Comparison of ENCODE assay signal across 13 cellular contexts in genomic region chr22:46776876-46777608, GRCh38. TPM values are rescaled to one million over a fixed set of nuclear protein-coding genes. Genes with fewer than 3 reads are reported as not detected.
DNase-seq lines count a peak whose midpoint lies in the region; ATAC-seq, FAIRE-seq and TF ChIP-seq lines count a peak whose summit lies in the region.
"Had no signal": no experiment of that assay in that cellular context is flagged by ENCODE, and none has a peak within 500 bp of the region (broad histone marks: within the 10 kb centered on the region; RNA-seq: fewer than 3 reads in every experiment).

No MANE protein-coding gene starts in this region.

- peaks cover 85% of the 10 kb centered on the region for H3K79me2 ChIP-seq in HepG2 (ENCODE audit: insufficient read depth, low read length)

- H3K4me1 Mint-ChIP-seq in WTC11 (peaks cover 15% of the 10 kb centered on the region), type B pancreatic cell (ENCODE audit: unreplicated experiment) (peaks cover 41% of the 10 kb centered on the region)

- H3K27me3 ChIP-seq in HepG2 (ENCODE audit: control insufficient read depth in 1 of 2, insufficient read depth in 2 of 2, low read length in 2 of 2) (no peaks in the 10 kb centered on the region), right lobe of liver (no peaks in the 10 kb centered on the region), iPS-15b (ENCODE audit: control insufficient read depth, insufficient read depth, low read length) (no peaks in the 10 kb centered on the region), upper lobe of left lung (no peaks in the 10 kb centered on the region)
- H3K27me3 ChIP-seq: BE2C had no signal

- CTCF ChIA-PET in HepG2 (lab: Yijun Ruan, JAX; ENCODE audit: low intra/inter-chr PET ratio, low total read pairs) (no interaction called here), WTC11 (lab: Charles Lee) (interaction anchor here (0.6 kb wide), 1 partner anchor 22 kb away, joined by 3 read pairs; no protein-coding TSS in a partner anchor)

- H3K4me3 ChIP-seq in HepG2 (replicated peaks in 1 of 3; ENCODE audit: insufficient read depth in 1 of 3, low read depth in 2 of 3, low read length in 3 of 3) (no peak overlapping the region), right lobe of liver (no peak overlapping the region), iPS-15b (ENCODE audit: low read depth, low read length) (no peak overlapping the region), upper lobe of left lung (no peak overlapping the region)

- intact Hi-C loops in HepG2 (cut with micrococcal nuclease; ENCODE audit: unreplicated experiment) (loop anchor here (5.0 kb wide), 1 partner anchor 380 kb away; no protein-coding TSS in a partner anchor), right lobe of liver (cut with DNase I) (no loop called here)

- DNase-seq in HepG2 (ENCODE audit: low spot score) (no peak), right lobe of liver (no peak), WTC11 (ENCODE audit: low spot score) (no peak), type B pancreatic cell (ENCODE audit: extremely low spot score, unreplicated experiment) (no peak), upper lobe of left lung (no peak), SIG-M5 treated with dmso at 0.1 percent for 504 hours (lab: John Stamatoyannopoulos, UW; ENCODE audit: unreplicated experiment) (no peak)
- DNase-seq: glutamatergic neuron, NCI-H1048, NCI-H526, SIG-M5 had no signal

- no peak for TF ChIP-seq RAD21 in HepG2 (CRISPR knock-in tag; IDR thresholded peaks at IDR 0.05)

- ATAC-seq in HepG2 (no peak), right lobe of liver (no peak), WTC11 (no peak), HG02884 (IDR thresholded peaks at IDR 0.05; ENCODE audit: unreplicated experiment) (no peak), upper lobe of left lung (ENCODE audit: low FRiP score in 2 of 2) (no peak)

- H2AFZ ChIP-seq in HepG2 (ENCODE audit: low read length), result no peak overlapping the region

- BruUV-seq in HepG2 (replicated peaks; lab: Mats Ljungman, UMichigan), result no TSS peak

- in situ Hi-C loops in HepG2 (cut with HindIII; ENCODE audit: extremely low pct_ligation_motif_present, low pct_unique_long_range_greater_than_20kb), result no loop called here

- H3K4me3 Mint-ChIP-seq in WTC11 (no peak overlapping the region), type B pancreatic cell (no peak overlapping the region)

- H3K4me2 ChIP-seq in HepG2 (ENCODE audit: low read depth, low read length), result no peak overlapping the region

- H3K36me3 Mint-ChIP-seq in WTC11 (no peaks in the 10 kb centered on the region), type B pancreatic cell (no peaks in the 10 kb centered on the region)

- H3K9me3 Mint-ChIP-seq in WTC11, result no peaks in the 10 kb centered on the region
- no peaks in the 10 kb centered on the region for H3K9me3 Mint-ChIP-seq in type B pancreatic cell

- WGBS in HepG2 (ENCODE audit: low lambda C conversion rate), result 89% methylated on average over 18 of the region's 18 CpGs
- 67% methylated on average over 17 of the region's 18 CpGs for WGBS in right lobe of liver (ENCODE audit: insufficient coverage, low coverage, low lambda C conversion rate, missing lambda C conversion rate)
- 60 to 62% methylated on average over 18 of the region's 18 CpGs for WGBS in upper lobe of left lung, 2 donors

- no peak overlapping the region for H3K9ac ChIP-seq in HepG2 (ENCODE audit: insufficient read depth, low read depth, low read length)
- H3K9ac ChIP-seq in iPS-15b (ENCODE audit: low read depth, low read length), result peak overlapping the region; percentile 12

- TF ChIP-seq CTCF in HepG2 (CRISPR knock-in tag; IDR thresholded peaks at IDR 0.05) (no peak), right lobe of liver (IDR thresholded peaks at IDR 0.05) (no peak), WTC11 (IDR thresholded peaks at IDR 0.05) (no peak), type B pancreatic cell (conservative IDR thresholded peaks at IDR 0.05) (no peak), upper lobe of left lung (IDR thresholded peaks at IDR 0.05) (no peak)

- H4K20me1 ChIP-seq in HepG2 (ENCODE audit: insufficient read depth, low read length), result peaks cover 17% of the 10 kb centered on the region; the same call in 1 of the 2 replicates

- H3K4me1 ChIP-seq in HepG2 (ENCODE audit: insufficient read depth, low read length), result peaks cover 46% of the 10 kb centered on the region
- H3K4me1 ChIP-seq in right lobe of liver, result peaks cover 0 to 33% (median 14%) of the 10 kb centered on the region in 4 donors
- peaks cover 17% of the 10 kb centered on the region for H3K4me1 ChIP-seq in iPS-15b (ENCODE audit: control insufficient read depth, insufficient read depth, low read length)
- H3K4me1 ChIP-seq in upper lobe of left lung, result peaks cover 38 to 55% (median 48%) of the 10 kb centered on the region in 4 donors

- H3K36me3 ChIP-seq in HepG2 (replicated peaks in 1 of 2; ENCODE audit: control insufficient read depth in 1 of 2, insufficient read depth in 2 of 2, low read length in 2 of 2), result peaks cover 2 to 8% of the 10 kb centered on the region in 2 experiments; a peak in 3 of 5 replicates
- no peaks in the 10 kb centered on the region for H3K36me3 ChIP-seq in right lobe of liver
- no peaks in the 10 kb centered on the region for H3K36me3 ChIP-seq in iPS-15b (ENCODE audit: control insufficient read depth, insufficient read depth, low read length)
- no peaks in the 10 kb centered on the region for H3K36me3 ChIP-seq in upper lobe of left lung
- H3K36me3 ChIP-seq: BE2C had no signal

- no peak for FAIRE-seq in HepG2 (lab: Jason Lieb, UNC)

- no peaks in the 10 kb centered on the region for H3K9me3 ChIP-seq in HepG2 (ENCODE audit: low read length)
- H3K9me3 ChIP-seq in right lobe of liver, result no peaks in the 10 kb centered on the region
- H3K9me3 ChIP-seq in iPS-15b (ENCODE audit: control insufficient read depth, insufficient read depth, low read length), result no peaks in the 10 kb centered on the region
- H3K9me3 ChIP-seq in upper lobe of left lung, result no peaks in the 10 kb centered on the region
- H3K9me3 ChIP-seq: BE2C had no signal

- POLR2A ChIA-PET in HepG2 (lab: Yijun Ruan, JAX) (interaction anchor here (1.4 to 4.8 kb wide), 2 partner anchors 14 to 15 kb away, joined by 6 to 144 read pairs; partner anchors contain the start of gene TBC1D22A), WTC11 (lab: Charles Lee) (no interaction called here)

- no peak for TF ChIP-seq POLR2A in HepG2 (IDR thresholded peaks at IDR 0.05; ENCODE audit: insufficient read depth in 1 of 2, low read depth in 2 of 2, low read length in 2 of 2)
- TF ChIP-seq POLR2A in right lobe of liver (IDR thresholded peaks at IDR 0.05), result no peak
- no peak for TF ChIP-seq POLR2A in upper lobe of left lung (IDR thresholded peaks at IDR 0.05)

- H3K27me3 Mint-ChIP-seq in WTC11 (ENCODE audit: low read depth) (no peaks in the 10 kb centered on the region), type B pancreatic cell (no peaks in the 10 kb centered on the region)

- no peak for TF ChIP-seq EP300 in HepG2 (IDR thresholded peaks at IDR 0.05; ENCODE audit: low read depth in 2 of 2, low read length in 2 of 2)
- no peak for TF ChIP-seq EP300 in HepG2 (CRISPR knock-in tag; IDR thresholded peaks at IDR 0.05; ENCODE audit: borderline replicate concordance)
- TF ChIP-seq EP300 in upper lobe of left lung (IDR thresholded peaks at IDR 0.05), result no peak

- H3K27ac Mint-ChIP-seq in WTC11, result peak overlapping the region; percentile 5; the same call in 1 of the 2 replicates
- peak overlapping the region; percentile 88 for H3K27ac Mint-ChIP-seq in type B pancreatic cell

- H3K27ac ChIP-seq in HepG2 (ENCODE audit: extremely low read length, insufficient read depth, low read length) (no peak overlapping the region), right lobe of liver (no peak overlapping the region), upper lobe of left lung (peak overlapping the region in 1 of 4 donors; percentile 27)

RNA-seq across cellular contexts. Expression of gene TBC1D22A, which starts 14.6 kb away (rescaled TPM):
- 17.3 and 17.6 TPM in 2 replicates for total RNA-seq in HepG2 (2016; rRNA removed; fragmentation: Illumina TruSeq; extraction: Trizol)
- total RNA-seq in HepG2 (2016; cell fraction: cytosol; rRNA removed; fragmentation: Illumina TruSeq; extraction: Trizol; ENCODE audit: low read depth), result 13.6 and 13.8 TPM in 2 replicates
- total RNA-seq in HepG2 (2016; cell fraction: insoluble cytoplasmic fraction; rRNA removed; fragmentation: Illumina TruSeq; extraction: Trizol), result 14.5 and 18.0 TPM in 2 replicates
- 15.2 and 19.7 TPM in 2 replicates for total RNA-seq in HepG2 (2016; cell fraction: membrane; rRNA removed; fragmentation: Illumina TruSeq; extraction: Trizol)
- 11.0 and 13.2 TPM in 2 replicates for total RNA-seq in HepG2 (2016; cell fraction: nucleus; rRNA removed; fragmentation: Illumina TruSeq; extraction: Trizol)
- 17.5 and 18.0 TPM in 2 replicates for polyA plus RNA-seq in HepG2 (2011; rRNA removed)
- polyA plus RNA-seq in HepG2 (2011; cell fraction: cytosol; rRNA removed), result 16.4 and 18.2 TPM in 2 replicates
- 14.2 and 18.7 TPM in 2 replicates for polyA plus RNA-seq in HepG2 (2011; cell fraction: nucleus; rRNA removed)
- 12.4 and 15.2 TPM in 2 replicates for polyA plus RNA-seq in HepG2 (2012)
- 7.7 and 9.5 TPM in 2 replicates for polyA plus RNA-seq in HepG2 (2016; cell fraction: cytosol; fragmentation: Illumina TruSeq; extraction: Trizol; ENCODE audit: low read depth)
- polyA plus RNA-seq in HepG2 (2016; cell fraction: insoluble cytoplasmic fraction; fragmentation: Illumina TruSeq; extraction: Trizol; ENCODE audit: low read depth), result 17.3 and 21.6 TPM in 2 replicates
- polyA plus RNA-seq in HepG2 (2016; cell fraction: membrane; fragmentation: Illumina TruSeq; extraction: Trizol; ENCODE audit: low read depth), result 14.3 and 16.8 TPM in 2 replicates
- polyA plus RNA-seq in HepG2 (2016; cell fraction: nucleus; fragmentation: Illumina TruSeq; extraction: Trizol; ENCODE audit: insufficient read depth, low read depth), result 13.4 and 13.5 TPM in 2 replicates
- polyA minus RNA-seq in HepG2 (2011; rRNA and poly(A)+ RNA removed; ENCODE audit: low replicate concordance), result 14.2 and 23.5 TPM in 2 replicates
- 11.9 and 12.0 TPM in 2 replicates for polyA minus RNA-seq in HepG2 (2011; cell fraction: cytosol; rRNA and poly(A)+ RNA removed)
- 21.5 and 22.0 TPM in 2 replicates for polyA minus RNA-seq in HepG2 (2011; cell fraction: nucleus; rRNA and poly(A)+ RNA removed)
- 10 to 100 TPM; 10.9 to 18.1 (median 14.0) TPM for total RNA-seq in right lobe of liver
- 18.1 to 21.0 TPM (median 19.1 TPM) in 3 replicates for total RNA-seq in WTC11 (2021)
- total RNA-seq in type B pancreatic cell (ENCODE audit: low replicate concordance), result 16.2 and 24.6 TPM in 2 replicates
- 10 to 100 TPM; 27.1 to 48.2 (median 35.3) TPM for total RNA-seq in upper lobe of left lung

RNA-seq across cellular contexts. Expression of gene CERK, which starts 39.0 kb away (rescaled TPM):
- 40.3 and 41.8 TPM in 2 replicates for total RNA-seq in HepG2 (2016; rRNA removed; fragmentation: Illumina TruSeq; extraction: Trizol)
- total RNA-seq in HepG2 (2016; cell fraction: cytosol; rRNA removed; fragmentation: Illumina TruSeq; extraction: Trizol; ENCODE audit: low read depth), result 33.8 and 34.8 TPM in 2 replicates
- total RNA-seq in HepG2 (2016; cell fraction: insoluble cytoplasmic fraction; rRNA removed; fragmentation: Illumina TruSeq; extraction: Trizol), result 36.2 and 38.6 TPM in 2 replicates
- total RNA-seq in HepG2 (2016; cell fraction: membrane; rRNA removed; fragmentation: Illumina TruSeq; extraction: Trizol), result 63.0 and 65.4 TPM in 2 replicates
- 26.0 and 34.7 TPM in 2 replicates for total RNA-seq in HepG2 (2016; cell fraction: nucleus; rRNA removed; fragmentation: Illumina TruSeq; extraction: Trizol)
- polyA plus RNA-seq in HepG2 (2011; rRNA removed), result 41.9 and 49.5 TPM in 2 replicates
- 38.6 and 42.2 TPM in 2 replicates for polyA plus RNA-seq in HepG2 (2011; cell fraction: cytosol; rRNA removed)
- 42.7 and 45.1 TPM in 2 replicates for polyA plus RNA-seq in HepG2 (2011; cell fraction: nucleus; rRNA removed)
- 38.6 and 44.4 TPM in 2 replicates for polyA plus RNA-seq in HepG2 (2012)
- 31.4 and 34.6 TPM in 2 replicates for polyA plus RNA-seq in HepG2 (2016; cell fraction: cytosol; fragmentation: Illumina TruSeq; extraction: Trizol; ENCODE audit: low read depth)
- polyA plus RNA-seq in HepG2 (2016; cell fraction: insoluble cytoplasmic fraction; fragmentation: Illumina TruSeq; extraction: Trizol; ENCODE audit: low read depth), result 32.4 and 37.2 TPM in 2 replicates
- polyA plus RNA-seq in HepG2 (2016; cell fraction: membrane; fragmentation: Illumina TruSeq; extraction: Trizol; ENCODE audit: low read depth), result 47.9 and 48.5 TPM in 2 replicates
- polyA plus RNA-seq in HepG2 (2016; cell fraction: nucleus; fragmentation: Illumina TruSeq; extraction: Trizol; ENCODE audit: insufficient read depth, low read depth), result 42.2 and 46.3 TPM in 2 replicates
- polyA minus RNA-seq in HepG2 (2011; rRNA and poly(A)+ RNA removed; ENCODE audit: low replicate concordance), result 29.1 and 59.9 TPM in 2 replicates
- 26.6 and 33.8 TPM in 2 replicates for polyA minus RNA-seq in HepG2 (2011; cell fraction: cytosol; rRNA and poly(A)+ RNA removed)
- 39.4 and 41.5 TPM in 2 replicates for polyA minus RNA-seq in HepG2 (2011; cell fraction: nucleus; rRNA and poly(A)+ RNA removed)
- total RNA-seq in right lobe of liver, result 10 to 100 TPM in 5 of 6 experiments, 1 to 10 TPM in 1; 9.6 to 27.5 (median 18.5) TPM
- total RNA-seq in WTC11 (2021), result 45.6 to 50.2 TPM (median 49.7 TPM) in 3 replicates
- total RNA-seq in type B pancreatic cell (ENCODE audit: low replicate concordance), result 43.3 and 67.5 TPM in 2 replicates
- 10 to 100 TPM; 26.9 to 55.5 (median 32.7) TPM for total RNA-seq in upper lobe of left lung
